In the genomic region with DNA sequence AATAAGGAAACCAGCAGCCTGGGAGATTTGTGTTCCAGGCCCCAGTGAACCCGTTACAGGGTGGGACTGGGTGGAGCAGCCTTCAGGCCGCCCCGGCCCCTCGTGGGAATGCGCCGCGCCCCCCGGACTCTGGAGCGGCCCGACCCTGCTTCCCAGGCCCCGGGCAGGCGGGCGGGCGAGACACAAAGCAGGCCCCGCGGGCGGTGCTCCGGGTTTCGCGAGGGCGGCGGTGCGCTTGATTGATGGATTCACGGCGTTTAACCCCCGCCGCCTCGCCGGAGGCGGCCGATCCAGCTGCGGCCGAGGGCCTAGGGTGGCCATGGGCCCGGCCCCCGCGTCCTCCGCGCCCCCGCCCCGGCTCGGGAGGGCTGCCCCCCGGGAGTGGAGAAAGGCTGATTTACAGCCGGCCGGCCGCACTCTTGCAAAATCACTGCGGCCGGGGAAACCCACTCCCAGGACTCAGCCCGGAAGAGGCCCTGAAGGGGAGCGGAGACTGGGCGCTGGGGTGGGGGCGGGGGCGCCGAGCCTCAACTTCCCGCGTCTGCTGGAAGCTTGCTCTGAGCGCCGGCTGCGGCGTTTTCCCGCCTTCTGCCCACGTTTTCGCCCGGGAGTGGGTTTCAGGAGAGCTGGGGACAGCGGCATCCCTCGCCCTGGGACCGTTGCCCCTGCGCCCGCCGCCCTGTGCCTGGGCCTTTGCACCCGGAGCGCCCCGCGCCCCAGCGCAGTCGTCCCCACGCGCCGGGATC, we compare ENCODE assay signal across 8 cellular contexts.
A peak's percentile ranks its signal among the peaks of the same experiment; 100 is the strongest.
DNase-seq lines count a peak whose midpoint lies in the region; ATAC-seq and TF ChIP-seq lines count a peak whose summit lies in the region.

No MANE protein-coding gene starts in this region.

- CTCF ChIA-PET in PC-3 (lab: Charles Lee): interaction anchor here (1.2 kb wide), 2 partner anchors 10 to 593 kb away, joined by 3 to 4 read pairs; no protein-coding TSS in a partner anchor

- H3K9ac ChIP-seq in ES-I3 (ENCODE audit: low read depth, low read length) (peak overlapping the region; percentile 56), PC-3 (ENCODE audit: low read length) (no peak overlapping the region)

- ATAC-seq in PC-3: no peak
- ATAC-seq in gastroesophageal sphincter: no peak
- ATAC-seq in psoas muscle: no peak
- ATAC-seq in HG03025 (IDR thresholded peaks at IDR 0.05; ENCODE audit: low FRiP score, unreplicated experiment): no peak
- ATAC-seq in GM18868 (IDR thresholded peaks at IDR 0.05; ENCODE audit: unreplicated experiment): no peak

- H3F3A ChIP-seq in PC-3 (ENCODE audit: low read length, unreplicated experiment): no peaks in the 10 kb centered on the region

- no peak overlapping the region for H3K27ac ChIP-seq in PC-3 (ENCODE audit: low read length)
- peak overlapping the region; percentile 37 to 94 (median 83) for H3K27ac ChIP-seq in gastroesophageal sphincter
- H3K27ac ChIP-seq in psoas muscle: peak overlapping the region; percentile 97

- no peaks in the 10 kb centered on the region for H3K9me2 ChIP-seq in PC-3 (replicated peaks; ENCODE audit: low read length)

- H3K36me3 ChIP-seq in ES-I3 (ENCODE audit: insufficient read depth, low read length): no peaks in the 10 kb centered on the region
- no peaks in the 10 kb centered on the region for H3K36me3 ChIP-seq in PC-3 (ENCODE audit: low read depth, low read length)
- H3K36me3 ChIP-seq in gastroesophageal sphincter: no peaks in the 10 kb centered on the region
- H3K36me3 ChIP-seq in psoas muscle (ENCODE audit: insufficient read depth in 1 of 2, low read depth in 1 of 2): no peaks in the 10 kb centered on the region

- POLR2A ChIA-PET in PC-3 (lab: Charles Lee; ENCODE audit: unreplicated experiment): no interaction called here

- no peaks in the 10 kb centered on the region for H3K79me2 ChIP-seq in PC-3 (ENCODE audit: low read length)

- H2AFZ ChIP-seq in PC-3 (ENCODE audit: low read length): peak overlapping the region; percentile 55

- WGBS in gastroesophageal sphincter (ENCODE audit: low coverage in 1 of 2), 2 donors: 40% methylated on average over 4 of the region's 78 CpGs; no CpG with 5 or more reads in 1 of the 2 donors
- 34 to 48% (median 44%) methylated on average over 56 to 78 of the region's 78 CpGs for WGBS in psoas muscle, 3 donors

- BruUV-seq in PC-3 (replicated peaks; lab: Mats Ljungman, UMichigan): no TSS peak

- no peaks in the 10 kb centered on the region for H3K9me3 ChIP-seq in ES-I3 (ENCODE audit: control insufficient read depth, insufficient read depth, low read length)
- no peaks in the 10 kb centered on the region for H3K9me3 ChIP-seq in PC-3 (ENCODE audit: low read length)
- no peaks in the 10 kb centered on the region for H3K9me3 ChIP-seq in gastroesophageal sphincter
- H3K9me3 ChIP-seq in psoas muscle: no peaks in the 10 kb centered on the region

- peak overlapping the region; percentile 75 for H3K4me2 ChIP-seq in PC-3 (ENCODE audit: low read length)

- H4K20me1 ChIP-seq in PC-3 (ENCODE audit: low read length): no peaks in the 10 kb centered on the region

- TF ChIP-seq CTCF in PC-3 (conservative IDR thresholded peaks at IDR 0.05; ENCODE audit: low read depth, low read length) (no peak), gastroesophageal sphincter (IDR thresholded peaks at IDR 0.05) (no peak), psoas muscle (IDR thresholded peaks at IDR 0.05) (no peak)

- H3K27me3 ChIP-seq in PC-3 (ENCODE audit: low read length): peaks cover 61% of the 10 kb centered on the region
- H3K27me3 ChIP-seq in gastroesophageal sphincter: peaks cover 54% of the 10 kb centered on the region
- no peaks in the 10 kb centered on the region for H3K27me3 ChIP-seq in psoas muscle (ENCODE audit: insufficient read depth in 3 of 3, low read length in 2 of 3)

- H3K4me3 ChIP-seq in PC-3 (ENCODE audit: low read length) (peak overlapping the region; percentile 53), gastroesophageal sphincter (peak overlapping the region in 1 of 2 donors; percentile 38), psoas muscle (peak overlapping the region; percentile 33)

- no peak for TF ChIP-seq EP300 in gastroesophageal sphincter (IDR thresholded peaks at IDR 0.05)

- DNase-seq in PC-3 (no peak), psoas muscle (peak; percentile 33 to 65), iPS-NIHi7 (ENCODE audit: extremely low spot score) (no peak), pons (ENCODE audit: low spot score) (no peak)

- no peak for TF ChIP-seq POLR2A in gastroesophageal sphincter (IDR thresholded peaks at IDR 0.05)

- H3K4me1 ChIP-seq in ES-I3 (ENCODE audit: insufficient read depth, low read length): peaks cover 18% of the 10 kb centered on the region
- H3K4me1 ChIP-seq in PC-3 (ENCODE audit: insufficient read depth, low read length): peaks cover 32% of the 10 kb centered on the region
- peaks cover 20 to 94% (median 26%) of the 10 kb centered on the region in 3 donors for H3K4me1 ChIP-seq in gastroesophageal sphincter
- peaks cover 55% of the 10 kb centered on the region for H3K4me1 ChIP-seq in psoas muscle

- intact Hi-C loops in PC-3 (cut with micrococcal nuclease): no loop called here
- intact Hi-C loops in psoas muscle (cut with DNase I): loop anchor here (2.0 to 10.0 kb wide), 6 partner anchors 75 to 728 kb away; partner anchors contain the start of gene CYCS (in 1 of the 2)

Comparison
In these comparisons a context has a peak if more than half of its experiments do, and no peak if none do; other contexts are left out.
1. DNase-seq: peak in psoas muscle (2 of 2); none in PC-3 (single experiment), iPS-NIHi7 (single experiment) and pons (single experiment).